In genomic region chr14:99995700-99996356, GRCh38 we compare ENCODE assay signal across 8 cellular contexts.
A peak's percentile ranks its signal among the peaks of the same experiment; 100 is the strongest.
DNase-seq lines count a peak whose midpoint lies in the region; ATAC-seq, FAIRE-seq and TF ChIP-seq lines count a peak whose summit lies in the region.

No MANE protein-coding gene starts in this region.

- in situ Hi-C loops in G401 (cut with HindIII; ENCODE audit: low sequenced_read_pairs), result no loop called here

- H3K36me3 ChIP-seq in astrocyte (ENCODE audit: insufficient read depth, low read length), result no peaks in the 10 kb centered on the region

- DNase-seq in G401 (ENCODE audit: low spot score) (peak; percentile 56), HT1080 (ENCODE audit: low read depth) (peak; percentile 52), T-helper 2 cell (peak in 4 of 5 experiments; percentile 8 to 70 (median 50)), astrocyte (ENCODE audit: low read depth) (no peak), inferior parietal cortex (ENCODE audit: extremely low spot score) (peak; percentile 62), NCI-H1436 (lab: John Stamatoyannopoulos, UW) (no peak)
- DNase-seq in stimulated activated CD4-positive, alpha-beta T cell treated with anti-CD3 and anti-CD28 coated beads, TNF-alpha, amount 100 ng/mL, for 24 hours (ENCODE audit: low read depth in 3 of 3), result peak; percentile 35 to 51 (median 40)

- no peaks in the 10 kb centered on the region for H3K36me3 Mint-ChIP-seq in astrocyte (ENCODE audit: low read depth, unreplicated experiment)

- no peak overlapping the region for H3K4me3 Mint-ChIP-seq in astrocyte (ENCODE audit: unreplicated experiment)

- H3K79me2 ChIP-seq in astrocyte (ENCODE audit: insufficient read depth, low read length), result peaks cover 83% of the 10 kb centered on the region

- peaks cover 3% of the 10 kb centered on the region for H3K9me3 ChIP-seq in astrocyte (ENCODE audit: insufficient read depth, low read depth, low read length)

- no peak overlapping the region for H3K4me2 ChIP-seq in astrocyte (ENCODE audit: low read length)

- no peak for FAIRE-seq in astrocyte (lab: Jason Lieb, UNC)

- H2AFZ ChIP-seq in astrocyte (ENCODE audit: low read depth, low read length), result no peak overlapping the region

- peak; percentile 62 for TF ChIP-seq CTCF in astrocyte (IDR thresholded peaks at IDR 0.05; ENCODE audit: insufficient read depth, low read depth, low read length)

- H4K20me1 ChIP-seq in astrocyte (ENCODE audit: insufficient read depth, low read length), result peaks cover 71% of the 10 kb centered on the region

- no peaks in the 10 kb centered on the region for H3K27me3 Mint-ChIP-seq in astrocyte (ENCODE audit: low read depth, unreplicated experiment)

- no peak overlapping the region for H3K9ac ChIP-seq in astrocyte (ENCODE audit: low read length)

- H3K4me1 ChIP-seq in astrocyte (ENCODE audit: insufficient read depth, low read length), result no peaks in the 10 kb centered on the region

- H3K9me3 Mint-ChIP-seq in astrocyte (ENCODE audit: unreplicated experiment), result no peaks in the 10 kb centered on the region

- no peaks in the 10 kb centered on the region for H3K27me3 ChIP-seq in astrocyte (ENCODE audit: insufficient read depth, low read length)

- H3K27ac Mint-ChIP-seq in astrocyte (ENCODE audit: unreplicated experiment), result no peak overlapping the region

- peak; percentile 99 for ATAC-seq in GM21526 (IDR thresholded peaks at IDR 0.05; ENCODE audit: low FRiP score, unreplicated experiment)

- no peak overlapping the region for H3K27ac ChIP-seq in astrocyte (ENCODE audit: low read depth, low read length)

- no peaks in the 10 kb centered on the region for H3K4me1 Mint-ChIP-seq in astrocyte (ENCODE audit: low read depth, unreplicated experiment)

- no peak overlapping the region for H3K4me3 ChIP-seq in astrocyte (ENCODE audit: insufficient read depth, low read depth, low read length)

Comparison
In these comparisons a context has a peak if more than half of its experiments do, and no peak if none do; other contexts are left out.
1. DNase-seq: peak in G401 (single experiment), HT1080 (single experiment), T-helper 2 cell (4 of 5), inferior parietal cortex (single experiment) and stimulated activated CD4-positive, alpha-beta T cell treated with anti-CD3 and anti-CD28 coated beads, TNF-alpha, amount 100 ng/mL, for 24 hours (3 of 3); none in astrocyte (single experiment) and NCI-H1436 (single experiment).